19 cellular contexts compared by ENCODE assay signal in the genomic region with DNA sequence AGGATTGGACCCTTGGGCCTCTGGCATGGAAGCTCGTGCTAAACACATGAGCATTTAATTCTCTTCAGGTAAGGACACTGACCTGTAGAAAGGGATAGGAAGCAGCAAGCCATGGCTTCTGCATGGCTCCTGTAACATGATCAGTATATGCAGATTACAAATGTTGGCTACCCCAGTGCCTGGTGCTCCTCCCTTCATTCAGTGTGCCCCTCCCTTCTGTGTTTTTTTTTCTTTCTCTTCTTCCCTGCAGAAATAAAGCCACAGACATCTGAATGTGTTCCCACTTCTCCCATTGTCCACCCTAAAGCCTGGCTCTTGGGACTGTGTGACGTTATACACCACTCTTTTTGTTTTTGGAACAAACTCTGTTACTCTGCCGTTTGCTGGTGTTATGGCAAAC. TPM values are rescaled to one million over a fixed set of nuclear protein-coding genes. Genes with fewer than 3 reads are reported as not detected.
DNase-seq lines count a peak whose midpoint lies in the region; TF ChIP-seq lines count a peak whose summit lies in the region.
"Had no signal": no experiment of that assay in that cellular context is flagged by ENCODE, and none has a peak within 500 bp of the region (broad histone marks: within the 10 kb centered on the region; RNA-seq: fewer than 3 reads in every experiment).

No MANE protein-coding gene starts in this region.

- H3K4me3 ChIP-seq in PC-9, result no peak overlapping the region
- H3K4me3 ChIP-seq in fibroblast of mammary gland (ENCODE audit: control insufficient read depth, low read depth, low read length), result no peak overlapping the region
- no peak overlapping the region for H3K4me3 ChIP-seq in transverse colon
- no peak overlapping the region for H3K4me3 ChIP-seq in endodermal cell (ENCODE audit: low read length)
- H3K4me3 ChIP-seq: cardiac muscle cell had no signal

- peaks cover 80% of the 10 kb centered on the region for H3K4me1 Mint-ChIP-seq in activated naive CD4-positive, alpha-beta T cell treated with anti-CD3 and anti-CD28 coated beads for 36 hours (ENCODE audit: low read depth)
- peaks cover 41 to 43% of the 10 kb centered on the region in 2 experiments for H3K4me1 Mint-ChIP-seq in H9
- H3K4me1 Mint-ChIP-seq in endodermal cell, result peaks cover 66% of the 10 kb centered on the region

- H4K20me1 ChIP-seq in PC-9 (ENCODE audit: insufficient read depth), result no peaks in the 10 kb centered on the region
- no peaks in the 10 kb centered on the region for H4K20me1 ChIP-seq in H9 (ENCODE audit: control insufficient read depth, insufficient read depth, insufficient read length)

- H3K79me2 ChIP-seq in PC-9 (ENCODE audit: low read depth), result peaks cover 34% of the 10 kb centered on the region
- H3K79me2 ChIP-seq in H9 (ENCODE audit: insufficient read depth, low read length), result no peaks in the 10 kb centered on the region

- no peak overlapping the region for H3K23ac ChIP-seq in H9 (ENCODE audit: insufficient read length, low read depth, low read length)

- no peaks in the 10 kb centered on the region for H3K23me2 ChIP-seq in H9 (ENCODE audit: insufficient read length, low read depth, low read length, poor library complexity, severe bottlenecking)

- no peak overlapping the region for H2BK120ac ChIP-seq in H9 (ENCODE audit: low read depth, low read length, poor library complexity, severe bottlenecking)

- BruUV-seq in PC-9 (replicated peaks; lab: Mats Ljungman, UMichigan), result no TSS peak

- H3K27me3 ChIP-seq in PC-9 (ENCODE audit: insufficient read depth, low read depth) (no peaks in the 10 kb centered on the region), transverse colon (no peaks in the 10 kb centered on the region), H9 (ENCODE audit: insufficient read depth, low read length) (no peaks in the 10 kb centered on the region), endodermal cell (ENCODE audit: control insufficient read depth, insufficient read depth, low read length, poor library complexity, severe bottlenecking) (no peaks in the 10 kb centered on the region)
- H3K27me3 ChIP-seq: cardiac muscle cell had no signal

- DNase-seq in activated naive CD4-positive, alpha-beta T cell treated with anti-CD3 and anti-CD28 coated beads for 36 hours, result no peak
- DNase-seq in activated naive CD4-positive, alpha-beta T cell (lab: John Stamatoyannopoulos, UW), result no peak
- no peak for DNase-seq in PC-9
- peak; percentile 44 for DNase-seq in fibroblast of mammary gland (ENCODE audit: low read depth)
- no peak for DNase-seq in transverse colon
- no peak for DNase-seq in KBM-7
- no peak for DNase-seq in H9
- DNase-seq in endodermal cell, result no peak
- DNase-seq: activated CD4-positive, alpha-beta memory T cell treated with anti-CD3 and anti-CD28 coated beads for 36 hours; activated naive CD8-positive, alpha-beta T cell treated with anti-CD3 and anti-CD28 coated beads, Interleukin-2, amount 50 U/mL, for 24 hours; activated T-cell treated with anti-CD3 and anti-CD28 coated beads, Interleukin-2, amount 50 U/mL, for 72 hours; CD8-positive, alpha-beta memory T cell; EL; left ventricle myocardium superior; NCI-H1105 treated with DMSO at 0.1 percent for 48 hours; NCI-H345; stimulated activated naive CD4-positive, alpha-beta T cell had no signal

- H4K5ac ChIP-seq in H9 (ENCODE audit: insufficient read length, low read depth, low read length), result no peak overlapping the region

- WGBS in transverse colon (ENCODE audit: low coverage in 1 of 2), 2 donors, result 38 to 41% methylated on average over 2 to 3 of the region's 3 CpGs
- WGBS in H9 (ENCODE audit: extremely low coverage, insufficient read length, low lambda C conversion rate), result no CpG with 5 or more reads among the region's 3 CpGs
- 72 to 84% methylated on average over 3 of the region's 3 CpGs for WGBS in endodermal cell (ENCODE audit: insufficient coverage in 1 of 2, insufficient read length in 1 of 2), 2 experiments

- no peak overlapping the region for H3K4ac ChIP-seq in H9 (ENCODE audit: low read depth, low read length)

- H3K9ac ChIP-seq in H9 (ENCODE audit: extremely low read depth, insufficient read length, low read length) (no peak overlapping the region), endodermal cell (ENCODE audit: extremely low read depth, low read length, poor library complexity, severe bottlenecking) (no peak overlapping the region)

- no peak for TF ChIP-seq EP300 in transverse colon (IDR thresholded peaks at IDR 0.05; ENCODE audit: low read depth)

- peak overlapping the region; percentile 68 for H3K4me2 ChIP-seq in PC-9
- H3K4me2 ChIP-seq in H9 (ENCODE audit: insufficient read depth, insufficient read length, low read length), result no peak overlapping the region

- intact Hi-C loops in activated naive CD4-positive, alpha-beta T cell treated with anti-CD3 and anti-CD28 coated beads for 36 hours (cut with micrococcal nuclease), result loop anchor here (5.0 to 10.0 kb wide), 6 partner anchors 234 to 1364 kb away; no protein-coding TSS in a partner anchor
- intact Hi-C loops in PC-9 (cut with micrococcal nuclease; ENCODE audit: unreplicated experiment) (no loop called here), transverse colon (cut with DNase I; ENCODE audit: low total_unique reads) (no loop called here)

- H4K91ac ChIP-seq in H9 (ENCODE audit: insufficient read length, low read depth, low read length), result no peak overlapping the region

- peaks cover 2% of the 10 kb centered on the region for H3K9me3 Mint-ChIP-seq in activated naive CD4-positive, alpha-beta T cell treated with anti-CD3 and anti-CD28 coated beads for 36 hours
- H3K9me3 Mint-ChIP-seq in H9 (no peaks in the 10 kb centered on the region), endodermal cell (no peaks in the 10 kb centered on the region)
- H3K9me3 Mint-ChIP-seq: activated CD4-positive, alpha-beta memory T cell treated with anti-CD3 and anti-CD28 coated beads for 36 hours; activated naive CD8-positive, alpha-beta T cell treated with anti-CD3 and anti-CD28 coated beads, Interleukin-2, amount 50 U/mL, for 24 hours; activated T-cell treated with anti-CD3 and anti-CD28 coated beads, Interleukin-2, amount 50 U/mL, for 72 hours had no signal

- no peaks in the 10 kb centered on the region for H3K36me3 ChIP-seq in PC-9 (ENCODE audit: low read depth)
- no peaks in the 10 kb centered on the region for H3K36me3 ChIP-seq in transverse colon
- H3K36me3 ChIP-seq in endodermal cell (ENCODE audit: control insufficient read depth, insufficient read depth, low read length), result no peaks in the 10 kb centered on the region
- H3K36me3 ChIP-seq: cardiac muscle cell had no signal

- TF ChIP-seq POLR2A in transverse colon (IDR thresholded peaks at IDR 0.05), result no peak

- POLR2A ChIA-PET in PC-9 (lab: Charles Lee; ENCODE audit: unreplicated experiment), result no interaction called here

- no peak overlapping the region for H3K56ac ChIP-seq in H9 (ENCODE audit: insufficient read length, low read depth, low read length)

- no peak overlapping the region for H2BK12ac ChIP-seq in H9 (ENCODE audit: insufficient read length, low read depth, low read length)

- H3K27ac Mint-ChIP-seq in activated naive CD4-positive, alpha-beta T cell treated with anti-CD3 and anti-CD28 coated beads for 36 hours, result peak overlapping the region; percentile 5
- no peak overlapping the region for H3K27ac Mint-ChIP-seq in H9
- H3K27ac Mint-ChIP-seq in endodermal cell, result no peak overlapping the region
- H3K27ac Mint-ChIP-seq: activated CD4-positive, alpha-beta memory T cell treated with anti-CD3 and anti-CD28 coated beads for 36 hours; activated naive CD8-positive, alpha-beta T cell treated with anti-CD3 and anti-CD28 coated beads, Interleukin-2, amount 50 U/mL, for 24 hours; activated T-cell treated with anti-CD3 and anti-CD28 coated beads, Interleukin-2, amount 50 U/mL, for 72 hours; progenitor cell of endocrine pancreas had no signal

- CTCF ChIA-PET in activated naive CD4-positive, alpha-beta T cell treated with anti-CD3 and anti-CD28 coated beads for 36 hours (lab: Charles Lee), result interaction anchor here (0.5 to 2.4 kb wide), 8 partner anchors 23 to 570 kb away, joined by 3 to 8 read pairs (median 4); partner anchors contain the start of gene ARHGAP26
- CTCF ChIA-PET in PC-9 (lab: Charles Lee), result no interaction called here

- H3K9me3 ChIP-seq in PC-9 (ENCODE audit: insufficient read depth, low read depth) (no peaks in the 10 kb centered on the region), transverse colon (no peaks in the 10 kb centered on the region), H9 (ENCODE audit: control insufficient read depth, low read depth, low read length) (no peaks in the 10 kb centered on the region), endodermal cell (ENCODE audit: control insufficient read depth, low read length) (no peaks in the 10 kb centered on the region)

- H3K4me1 ChIP-seq in PC-9 (replicated peaks; ENCODE audit: insufficient read depth) (peaks cover 100% of the 10 kb centered on the region), transverse colon (peaks cover 33 to 93% (median 83%) of the 10 kb centered on the region in 4 donors), H9 (ENCODE audit: insufficient read depth, low read length) (peaks cover 11% of the 10 kb centered on the region; the same call in 1 of the 2 replicates), endodermal cell (ENCODE audit: control insufficient read depth, insufficient read depth, low read length) (peaks cover 12% of the 10 kb centered on the region)

- no peaks in the 10 kb centered on the region for H3K79me1 ChIP-seq in H9 (ENCODE audit: insufficient read depth, low read depth, low read length, poor library complexity, severe bottlenecking)

- no peak overlapping the region for H2BK5ac ChIP-seq in H9 (ENCODE audit: insufficient read length, low read length)

- TF ChIP-seq CTCF in PC-9 (conservative IDR thresholded peaks at IDR 0.05), result no peak
- no peak for TF ChIP-seq CTCF in fibroblast of mammary gland (conservative IDR thresholded peaks at IDR 0.05; ENCODE audit: control insufficient read depth, insufficient read depth, low read depth, low read length)
- no peak for TF ChIP-seq CTCF in transverse colon (IDR thresholded peaks at IDR 0.05)
- TF ChIP-seq CTCF in H9 (conservative IDR thresholded peaks at IDR 0.05), result no peak
- no peak for TF ChIP-seq CTCF in endodermal cell (conservative IDR thresholded peaks at IDR 0.05)

- H3K27ac ChIP-seq in PC-9 (peak overlapping the region; percentile 87), transverse colon (peak overlapping the region; percentile 80 to 86 (median 84)), H9 (ENCODE audit: insufficient read length, low read depth, low read length) (no peak overlapping the region), endodermal cell (ENCODE audit: low read depth, low read length) (no peak overlapping the region)
- H3K27ac ChIP-seq: cardiac muscle cell had no signal

- H3K36me3 Mint-ChIP-seq in activated naive CD4-positive, alpha-beta T cell treated with anti-CD3 and anti-CD28 coated beads for 36 hours (ENCODE audit: low read depth), result peaks cover 2% of the 10 kb centered on the region
- H3K36me3 Mint-ChIP-seq in H9 (ENCODE audit: insufficient read depth in 1 of 3, low read depth in 3 of 3) (no peaks in the 10 kb centered on the region), endodermal cell (ENCODE audit: low read depth) (no peaks in the 10 kb centered on the region)
- H3K36me3 Mint-ChIP-seq: activated CD4-positive, alpha-beta memory T cell treated with anti-CD3 and anti-CD28 coated beads for 36 hours had no signal

- H3F3A ChIP-seq in PC-9 (ENCODE audit: insufficient read depth, low read depth), result peaks cover 74% of the 10 kb centered on the region

- H4K8ac ChIP-seq in H9 (replicated peaks; ENCODE audit: insufficient read length, low read depth, low read length), result no peak overlapping the region

- H2AFZ ChIP-seq in PC-9, result no peak overlapping the region
- no peak overlapping the region for H2AFZ ChIP-seq in H9 (ENCODE audit: low read length)

- H3K9me2 ChIP-seq in PC-9 (ENCODE audit: insufficient read depth), result no peaks in the 10 kb centered on the region

- H3K14ac ChIP-seq in H9 (ENCODE audit: insufficient read depth, low read length), result no peak overlapping the region

- H2BK20ac ChIP-seq in H9 (ENCODE audit: low read depth, low read length, poor library complexity, severe bottlenecking), result no peak overlapping the region

- H2AK5ac ChIP-seq in H9 (ENCODE audit: insufficient read length, low read length), result no peak overlapping the region

- in situ Hi-C loops in transverse colon (cut with MboI; ENCODE audit: low pct_ligation_motif_present in 1 of 4, low pct_unique_long_range_greater_than_20kb in 1 of 4, low sequenced_read_pairs in 3 of 4), result no loop called here
- in situ Hi-C loops in KBM-7 (cut with MboI; ENCODE audit: low pct_unique_long_range_greater_than_20kb, low sequenced_read_pairs), result no loop called here

- H3K18ac ChIP-seq in H9 (ENCODE audit: insufficient read length, low read depth, low read length), result no peak overlapping the region

- H2BK15ac ChIP-seq in H9 (ENCODE audit: low read depth, low read length), result no peak overlapping the region

- H3K27me3 Mint-ChIP-seq in activated naive CD4-positive, alpha-beta T cell treated with anti-CD3 and anti-CD28 coated beads for 36 hours (ENCODE audit: low read depth), result no peaks in the 10 kb centered on the region
- H3K27me3 Mint-ChIP-seq in H9 (ENCODE audit: low read depth) (no peaks in the 10 kb centered on the region), endodermal cell (ENCODE audit: insufficient read depth) (no peaks in the 10 kb centered on the region)
- H3K27me3 Mint-ChIP-seq: activated CD4-positive, alpha-beta memory T cell treated with anti-CD3 and anti-CD28 coated beads for 36 hours; activated naive CD8-positive, alpha-beta T cell treated with anti-CD3 and anti-CD28 coated beads, Interleukin-2, amount 50 U/mL, for 24 hours; CD8-positive, alpha-beta memory T cell; progenitor cell of endocrine pancreas had no signal

- no peak overlapping the region for H3T11ph ChIP-seq in H9 (ENCODE audit: low read length)

- H3K4me3 Mint-ChIP-seq in activated naive CD4-positive, alpha-beta T cell treated with anti-CD3 and anti-CD28 coated beads for 36 hours, result no peak overlapping the region
- no peak overlapping the region for H3K4me3 Mint-ChIP-seq in H9
- no peak overlapping the region for H3K4me3 Mint-ChIP-seq in endodermal cell
- H3K4me3 Mint-ChIP-seq: activated CD4-positive, alpha-beta memory T cell treated with anti-CD3 and anti-CD28 coated beads for 36 hours; activated naive CD8-positive, alpha-beta T cell treated with anti-CD3 and anti-CD28 coated beads, Interleukin-2, amount 50 U/mL, for 24 hours had no signal

RNA-seq across cellular contexts. Expression of gene ARHGAP26, which starts 53.0 kb away (rescaled TPM):
- total RNA-seq in activated naive CD4-positive, alpha-beta T cell treated with anti-CD3 and anti-CD28 coated beads for 36 hours, result 10 to 100 TPM; 17.0 to 19.5 TPM
- 23.0 and 29.7 TPM in 2 replicates for total RNA-seq in PC-9 (2021)
- 10 to 100 TPM; 61.0 to 76.7 (median 61.2) TPM for total RNA-seq in transverse colon
- total RNA-seq in H9 (2021), result 13.8 and 15.2 TPM in 2 replicates
- total RNA-seq in endodermal cell, result 10 to 100 TPM; 49.2 to 60.5 TPM
- polyA plus RNA-seq in endodermal cell (2013, experiment 1 of 2), result 8.2 TPM
- 7.3 TPM for polyA plus RNA-seq in endodermal cell (2013, experiment 2 of 2)

Comparison
In these comparisons a context has a peak if more than half of its experiments do, and no peak if none do; other contexts are left out.
1. H3K27ac ChIP-seq: peak in PC-9 (single experiment) and transverse colon (4 of 4); none in H9 (single experiment) and endodermal cell (single experiment).